ENCODE assay signal across 16 cellular contexts in genomic region chr5:6568383-6568782, GRCh38.
"Had no signal": no experiment of that assay in that cellular context is flagged by ENCODE, and none has a peak within 500 bp of the region (broad histone marks: within the 10 kb centered on the region; RNA-seq: fewer than 3 reads in every experiment).

No MANE protein-coding gene starts in this region.

- DNase-seq: activated CD4-positive, alpha-beta memory T cell treated with anti-CD3 and anti-CD28 coated beads for 36 hours; activated CD4-positive, alpha-beta T cell treated with anti-CD3 and anti-CD28 coated beads for 36 hours; activated CD8-positive, alpha-beta memory T cell treated with anti-CD3 and anti-CD28 coated beads, Interleukin-2, amount 50 U/mL, for 4 hours; activated gamma-delta T cell; activated T-cell treated with anti-CD3 and anti-CD28 coated beads, Interleukin-2, amount 50 U/mL, for 48 hours; foreskin melanocyte; left colon; nephron progenitor cell; nucleus accumbens; stimulated activated CD4-positive, alpha-beta T cell treated with anti-CD3 and anti-CD28 coated beads, Interleukin-2, amount 100 ng/mL, for 24 hours; stimulated activated naive CD4-positive, alpha-beta T cell treated with Interleukin-2 at 50 U/mL for 16 hours; T-helper 2 cell had no signal

- ATAC-seq: activated CD4-positive, alpha-beta T cell treated with anti-CD3 and anti-CD28 coated beads for 36 hours; left colon; WTC11 had no signal

- H3K9me3 ChIP-seq: ascending aorta, tibial artery had no signal

- H3K27me3 ChIP-seq: ascending aorta had no signal

- H3K4me3 ChIP-seq: ascending aorta, coronary artery, tibial artery had no signal

- H3K36me3 ChIP-seq: ascending aorta, tibial artery had no signal

- H3K27ac ChIP-seq: ascending aorta, coronary artery, tibial artery had no signal
